20 cellular contexts compared by ENCODE assay signal in genomic region chr16:81834868-81835267, GRCh38. TPM values are rescaled to one million over a fixed set of nuclear protein-coding genes. Genes with fewer than 3 reads are reported as not detected.
DNase-seq lines count a peak whose midpoint lies in the region; ATAC-seq, FAIRE-seq and TF ChIP-seq lines count a peak whose summit lies in the region.
"Had no signal": no experiment of that assay in that cellular context is flagged by ENCODE, and none has a peak within 500 bp of the region (broad histone marks: within the 10 kb centered on the region; RNA-seq: fewer than 3 reads in every experiment).

No MANE protein-coding gene starts in this region.

- no peak for DNase-seq in CD8-positive, alpha-beta memory T cell
- DNase-seq in memory B cell (ENCODE audit: low spot score in 2 of 2) (no peak), HTR-8/SVneo (ENCODE audit: insufficient read length, low spot score) (no peak), NCI-H510A (lab: John Stamatoyannopoulos, UW) (no peak)
- DNase-seq: Caco-2, GDM1, GM23248, NCI-H1105, NCI-H1694, NCI-H510A treated with DMSO at 0.1 percent for 48 hours, NCI-H82 had no signal

- no peaks in the 10 kb centered on the region for H3K9me3 ChIP-seq in CD8-positive, alpha-beta memory T cell (ENCODE audit: low read length)
- no peaks in the 10 kb centered on the region for H3K9me3 ChIP-seq in OCI-LY3 (ENCODE audit: insufficient read depth, low read length)
- H3K9me3 ChIP-seq: Caco-2, HAP-1, SJSA1 had no signal

- H3K4me2 ChIP-seq in OCI-LY3 (ENCODE audit: low read length) = peak overlapping the region; percentile 61

- no peaks in the 10 kb centered on the region for H3K27me3 ChIP-seq in CD8-positive, alpha-beta memory T cell (ENCODE audit: insufficient read depth, low read length, poor library complexity, severe bottlenecking)
- H3K27me3 ChIP-seq in OCI-LY3 (ENCODE audit: low read depth, low read length) = no peaks in the 10 kb centered on the region
- H3K27me3 ChIP-seq: SJSA1 had no signal

- peaks cover 50% of the 10 kb centered on the region for H4K20me1 ChIP-seq in OCI-LY3 (ENCODE audit: insufficient read depth, low read length)

- ATAC-seq in memory B cell (ENCODE audit: low read depth) (no peak), HG03342 (IDR thresholded peaks at IDR 0.05; ENCODE audit: unreplicated experiment) (no peak)
- no peak for ATAC-seq in stimulated activated memory B cell treated with anti-CD40 and anti-IgM and Interleukin-4, amounts not matched to agents 10 μg/mL and 1 μg/mL and 100 μg/mL, for 72 hours
- ATAC-seq: K562, Panc1 had no signal

- H3K27ac Mint-ChIP-seq in CD8-positive, alpha-beta memory T cell = peak overlapping the region in 6 of 8 donors; percentile 23 to 69 (median 32)
- H3K27ac Mint-ChIP-seq in memory B cell = peak overlapping the region; percentile 97
- H3K27ac Mint-ChIP-seq in stimulated activated memory B cell treated with anti-CD40 and anti-IgM and Interleukin-4, amounts not matched to agents 10 μg/mL and 1 μg/mL and 100 μg/mL, for 72 hours = peak overlapping the region; percentile 97

- no peaks in the 10 kb centered on the region for H3K36me3 ChIP-seq in CD8-positive, alpha-beta memory T cell (ENCODE audit: insufficient read depth, low read length)
- H3K36me3 ChIP-seq in OCI-LY3 (replicated peaks; ENCODE audit: low read depth, low read length) = peaks cover 8% of the 10 kb centered on the region
- H3K36me3 ChIP-seq: HAP-1, SJSA1 had no signal

- peaks cover 25% of the 10 kb centered on the region for H3K4me1 ChIP-seq in CD8-positive, alpha-beta memory T cell (ENCODE audit: insufficient read depth, low read length)
- peaks cover 97% of the 10 kb centered on the region for H3K4me1 ChIP-seq in OCI-LY3 (ENCODE audit: low read length)
- H3K4me1 ChIP-seq: Caco-2, HAP-1, SJSA1 had no signal

- H3K9ac ChIP-seq in OCI-LY3 (ENCODE audit: low read length) = no peak overlapping the region; the same call in 1 of the 2 replicates
- H3K9ac ChIP-seq: GM23248 had no signal

- TF ChIP-seq CTCF in OCI-LY3 (IDR thresholded peaks at IDR 0.05; ENCODE audit: low read depth, low read length) = no peak

- H3K4me1 Mint-ChIP-seq in CD8-positive, alpha-beta memory T cell = peaks cover 41 to 78% (median 61%) of the 10 kb centered on the region in 3 donors
- H3K4me1 Mint-ChIP-seq in memory B cell = peaks cover 71% of the 10 kb centered on the region
- H3K4me1 Mint-ChIP-seq in stimulated activated memory B cell treated with anti-CD40 and anti-IgM and Interleukin-4, amounts not matched to agents 10 μg/mL and 1 μg/mL and 100 μg/mL, for 72 hours = peaks cover 89% of the 10 kb centered on the region

- CTCF ChIA-PET in CD8-positive, alpha-beta memory T cell (lab: Charles Lee) = no interaction called here

- no peaks in the 10 kb centered on the region for H3K36me3 Mint-ChIP-seq in CD8-positive, alpha-beta memory T cell
- peaks cover 10% of the 10 kb centered on the region for H3K36me3 Mint-ChIP-seq in memory B cell
- peaks cover 18% of the 10 kb centered on the region for H3K36me3 Mint-ChIP-seq in stimulated activated memory B cell treated with anti-CD40 and anti-IgM and Interleukin-4, amounts not matched to agents 10 μg/mL and 1 μg/mL and 100 μg/mL, for 72 hours

- no peak overlapping the region for H2AFZ ChIP-seq in OCI-LY3 (ENCODE audit: low read depth, low read length)
- H2AFZ ChIP-seq: GM23248 had no signal

- H3K4me3 Mint-ChIP-seq in CD8-positive, alpha-beta memory T cell = peak overlapping the region in 4 of 7 donors; percentile 4 to 43 (median 26)
- no peak overlapping the region for H3K4me3 Mint-ChIP-seq in memory B cell
- no peak overlapping the region for H3K4me3 Mint-ChIP-seq in stimulated activated memory B cell treated with anti-CD40 and anti-IgM and Interleukin-4, amounts not matched to agents 10 μg/mL and 1 μg/mL and 100 μg/mL, for 72 hours

- H3K4me3 ChIP-seq in CD8-positive, alpha-beta memory T cell (ENCODE audit: low read length) = no peak overlapping the region
- peak overlapping the region; percentile 10; the same call in 1 of the 2 replicates for H3K4me3 ChIP-seq in OCI-LY3 (ENCODE audit: low read length)
- H3K4me3 ChIP-seq: GM23248, HAP-1, K562, SJSA1 had no signal

- peaks cover 75% of the 10 kb centered on the region for H3K79me2 ChIP-seq in OCI-LY3 (ENCODE audit: low read length)

- H3K27ac ChIP-seq in CD8-positive, alpha-beta memory T cell (ENCODE audit: low read depth, low read length) = no peak overlapping the region
- peak overlapping the region; percentile 43 for H3K27ac ChIP-seq in OCI-LY3 (ENCODE audit: low read length)
- H3K27ac ChIP-seq: C4-2B, GM23248, SJSA1 had no signal

- peaks cover 0 to 1% of the 10 kb centered on the region in 2 donors for H3K27me3 Mint-ChIP-seq in CD8-positive, alpha-beta memory T cell
- no peaks in the 10 kb centered on the region for H3K27me3 Mint-ChIP-seq in memory B cell
- H3K27me3 Mint-ChIP-seq in stimulated activated memory B cell treated with anti-CD40 and anti-IgM and Interleukin-4, amounts not matched to agents 10 μg/mL and 1 μg/mL and 100 μg/mL, for 72 hours = no peaks in the 10 kb centered on the region

- no peak for FAIRE-seq in HTR-8/SVneo (lab: Jason Lieb, UNC)
- FAIRE-seq: GM19239, K562 had no signal

- POLR2A ChIA-PET in CD8-positive, alpha-beta memory T cell (lab: Charles Lee) = no interaction called here

- H3K9me3 Mint-ChIP-seq in CD8-positive, alpha-beta memory T cell = no peaks in the 10 kb centered on the region
- no peaks in the 10 kb centered on the region for H3K9me3 Mint-ChIP-seq in memory B cell
- H3K9me3 Mint-ChIP-seq in stimulated activated memory B cell treated with anti-CD40 and anti-IgM and Interleukin-4, amounts not matched to agents 10 μg/mL and 1 μg/mL and 100 μg/mL, for 72 hours = no peaks in the 10 kb centered on the region

RNA-seq across cellular contexts. Expression of gene PLCG2, which starts 55.8 kb away (rescaled TPM):
- total RNA-seq in CD8-positive, alpha-beta memory T cell = 10 to 100 TPM; 14.2 to 16.2 TPM
- polyA plus RNA-seq in CD8-positive, alpha-beta memory T cell = 5.4 TPM
- total RNA-seq: GM23248 had no signal

Comparison
In these comparisons a context has a peak if more than half of its experiments do, and no peak if none do; other contexts are left out.
1. H3K27ac Mint-ChIP-seq: peak in every context shown above with its lines; median percentile 97 in memory B cell; 97 in stimulated activated memory B cell treated with anti-CD40 and anti-IgM and Interleukin-4, amounts not matched to agents 10 μg/mL and 1 μg/mL and 100 μg/mL, for 72 hours; 32 in CD8-positive, alpha-beta memory T cell.
2. H3K4me3 Mint-ChIP-seq: peak in CD8-positive, alpha-beta memory T cell (4 of 7); none in memory B cell (single experiment) and stimulated activated memory B cell treated with anti-CD40 and anti-IgM and Interleukin-4, amounts not matched to agents 10 μg/mL and 1 μg/mL and 100 μg/mL, for 72 hours (single experiment).